22 cellular contexts compared by ENCODE assay signal in genomic region chr2:85665264-85665937, GRCh38. TPM values are rescaled to one million over a fixed set of nuclear protein-coding genes. Genes with fewer than 3 reads are reported as not detected.
"Had no signal": no experiment of that assay in that cellular context is flagged by ENCODE, and none has a peak within 500 bp of the region (broad histone marks: within the 10 kb centered on the region; RNA-seq: fewer than 3 reads in every experiment).

No MANE protein-coding gene starts in this region.

- H3K4me3 ChIP-seq: thyroid gland, uterus had no signal

- H3K4me1 ChIP-seq: uterus had no signal

- ATAC-seq: activated naive CD8-positive, alpha-beta T cell treated with anti-CD3 and anti-CD28 coated beads, Interleukin-2, amount 50 U/mL, for 24 hours; activated T-helper 17 cell treated with anti-CD3 and anti-CD28 coated beads, Interleukin-2, amount 50 U/mL, for 72 hours; esophagus mucosa; SK-N-SH treated with all-trans-retinoic acid at 6 μM for 48 hours had no signal

- H3K9me3 Mint-ChIP-seq: activated naive CD8-positive, alpha-beta T cell treated with anti-CD3 and anti-CD28 coated beads, Interleukin-2, amount 50 U/mL, for 24 hours; activated T-cell treated with anti-CD3 and anti-CD28 coated beads, Interleukin-2, amount 50 U/mL, for 24 hours; activated T-helper 17 cell treated with anti-CD3 and anti-CD28 coated beads, Interleukin-2, amount 50 U/mL, for 72 hours; brain; nephron; stimulated activated naive CD8-positive, alpha-beta T cell treated with anti-CD3 and anti-CD28 coated beads, Interleukin-15, Interleukin-2, amounts not matched to agents 100 ng/mL and 50 ng/mL, for 24 hours; T-helper 2 cell treated with Interferon-gamma antibody and Interleukin-4, amounts not matched to agents 5 μg/mL and 100 μg/mL, for 36 hours had no signal

- H3K4me1 Mint-ChIP-seq: activated naive CD8-positive, alpha-beta T cell treated with anti-CD3 and anti-CD28 coated beads, Interleukin-2, amount 50 U/mL, for 24 hours; brain; nephron had no signal

- H3K27me3 Mint-ChIP-seq: activated naive CD8-positive, alpha-beta T cell treated with anti-CD3 and anti-CD28 coated beads, Interleukin-2, amount 50 U/mL, for 24 hours; activated T-cell treated with anti-CD3 and anti-CD28 coated beads, Interleukin-2, amount 50 U/mL, for 24 hours; stimulated activated naive CD8-positive, alpha-beta T cell treated with anti-CD3 and anti-CD28 coated beads, Interleukin-15, Interleukin-2, amounts not matched to agents 100 ng/mL and 50 ng/mL, for 24 hours had no signal

- H3K36me3 Mint-ChIP-seq: brain had no signal

- H3K27ac Mint-ChIP-seq: activated naive CD8-positive, alpha-beta T cell treated with anti-CD3 and anti-CD28 coated beads, Interleukin-2, amount 50 U/mL, for 24 hours; activated T-cell treated with anti-CD3 and anti-CD28 coated beads, Interleukin-2, amount 50 U/mL, for 24 hours; stimulated activated naive CD8-positive, alpha-beta T cell treated with anti-CD3 and anti-CD28 coated beads, Interleukin-15, Interleukin-2, amounts not matched to agents 100 ng/mL and 50 ng/mL, for 24 hours had no signal

- H3K27ac ChIP-seq: uterus had no signal

- H3K36me3 ChIP-seq: thyroid gland, uterus had no signal

- H3K27me3 ChIP-seq: thyroid gland, uterus had no signal

- H3K4me3 Mint-ChIP-seq: activated naive CD8-positive, alpha-beta T cell treated with anti-CD3 and anti-CD28 coated beads, Interleukin-2, amount 50 U/mL, for 24 hours; activated T-cell treated with anti-CD3 and anti-CD28 coated beads, Interleukin-2, amount 50 U/mL, for 24 hours; activated T-helper 17 cell treated with anti-CD3 and anti-CD28 coated beads, Interleukin-2, amount 50 U/mL, for 72 hours; brain; nephron; stimulated activated naive CD8-positive, alpha-beta T cell treated with anti-CD3 and anti-CD28 coated beads, Interleukin-15, Interleukin-2, amounts not matched to agents 100 ng/mL and 50 ng/mL, for 24 hours; T-helper 2 cell treated with Interferon-gamma antibody and Interleukin-4, amounts not matched to agents 5 μg/mL and 100 μg/mL, for 36 hours had no signal

- DNase-seq: activated CD8-positive, alpha-beta memory T cell treated with anti-CD3 and anti-CD28 coated beads, Interleukin-2, amount 50 U/mL, for 4 hours; activated naive CD4-positive, alpha-beta T cell; activated naive CD8-positive, alpha-beta T cell treated with anti-CD3 and anti-CD28 coated beads, Interleukin-2, amount 50 U/mL, for 24 hours; activated T-cell treated with anti-CD3 and anti-CD28 coated beads, Interleukin-2, amount 50 U/mL, for 24 hours; dermis blood vessel endothelial cell; effector CD8-positive, alpha-beta T cell; foreskin melanocyte; occipital lobe; retina; stimulated activated CD4-positive, alpha-beta T cell treated with anti-CD3 and anti-CD28 coated beads, Interleukin-4, amount 100 ng/mL, for 4 hours; thyroid gland; uterus had no signal

- H3K9me3 ChIP-seq: thyroid gland, uterus had no signal

RNA-seq across cellular contexts. Expression of gene SFTPB, which starts 2.6 kb away (rescaled TPM):
- total RNA-seq: activated T-helper 17 cell treated with anti-CD3 and anti-CD28 coated beads, Interleukin-2, amount 50 U/mL, for 72 hours; cardiac septum; dermis blood vessel endothelial cell; endothelial cell of umbilical vein; kidney epithelial cell had no signal
- polyA plus RNA-seq: endothelial cell of umbilical vein had no signal

RNA-seq across cellular contexts. Expression of gene GNLY, which starts 28.8 kb away (rescaled TPM):
- total RNA-seq: dermis blood vessel endothelial cell, endothelial cell of umbilical vein, kidney epithelial cell, occipital lobe had no signal
- polyA plus RNA-seq: endothelial cell of umbilical vein had no signal
